11 cellular contexts compared by ENCODE assay signal in the genomic region with DNA sequence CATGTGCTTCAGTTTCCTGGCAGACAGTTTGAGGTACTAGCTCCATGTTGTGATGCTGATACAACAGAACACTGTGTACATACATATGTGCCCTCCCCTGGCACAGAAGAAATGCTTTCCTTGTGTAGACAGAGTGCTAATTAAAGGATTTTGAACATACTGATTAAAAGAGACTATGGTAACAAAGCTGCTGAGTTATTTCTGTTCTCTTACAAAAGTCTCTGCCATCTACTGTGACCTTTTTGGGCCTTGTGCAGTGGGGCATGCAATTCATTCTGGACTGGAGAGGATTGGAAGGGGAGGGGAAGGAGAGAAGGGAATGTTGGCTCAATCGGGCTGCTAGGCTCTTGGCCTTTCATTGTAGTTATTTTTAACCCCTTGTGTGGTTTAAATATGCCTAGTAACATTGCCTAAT. TPM values are rescaled to one million over a fixed set of nuclear protein-coding genes. Genes with fewer than 3 reads are reported as not detected.
DNase-seq lines count a peak whose midpoint lies in the region; ATAC-seq, FAIRE-seq and TF ChIP-seq lines count a peak whose summit lies in the region.
"Had no signal": no experiment of that assay in that cellular context is flagged by ENCODE, and none has a peak within 500 bp of the region (broad histone marks: within the 10 kb centered on the region; RNA-seq: fewer than 3 reads in every experiment).

No MANE protein-coding gene starts in this region.

- peaks cover 0 to 48% of the 10 kb centered on the region in 2 donors for H3K4me1 ChIP-seq in ascending aorta
- peaks cover 26% of the 10 kb centered on the region for H3K4me1 ChIP-seq in keratinocyte (ENCODE audit: control insufficient read depth, extremely low read depth, insufficient read depth, low read length)

- H3K36me3 ChIP-seq in ascending aorta (peaks cover 3 to 16% of the 10 kb centered on the region in 2 donors), keratinocyte (ENCODE audit: control insufficient read depth in 2 of 2, extremely low read depth in 1 of 2, insufficient read depth in 2 of 2, low read length in 2 of 2) (peaks cover 4 to 12% of the 10 kb centered on the region in 2 experiments)

- H3K36me3 Mint-ChIP-seq in HFFc6 (ENCODE audit: low read depth): peaks cover 59% of the 10 kb centered on the region

- H3K4me3 Mint-ChIP-seq in HFFc6: peak overlapping the region; percentile 29
- H3K4me3 Mint-ChIP-seq: activated B cell treated with CpG ODN at 0.5 μM for 24 hours, mesothelial cell of epicardium had no signal

- H3K9me3 ChIP-seq in ascending aorta (no peaks in the 10 kb centered on the region), keratinocyte (ENCODE audit: control insufficient read depth, low read depth, low read length) (no peaks in the 10 kb centered on the region)

- no peaks in the 10 kb centered on the region for H4K20me1 ChIP-seq in keratinocyte (ENCODE audit: control insufficient read depth, extremely low read depth, insufficient read depth, low read length)

- no peak for ATAC-seq in GM21390 (IDR thresholded peaks at IDR 0.05; ENCODE audit: unreplicated experiment)
- ATAC-seq in GM19455 (IDR thresholded peaks at IDR 0.05; ENCODE audit: unreplicated experiment): no peak

- dilution Hi-C loops in keratinocyte (cut with MboI; ENCODE audit: extremely low pct_ligation_motif_present, low sequenced_read_pairs): no loop called here

- TF ChIP-seq CTCF in HFFc6 (IDR thresholded peaks at IDR 0.05) (no peak), ascending aorta (IDR thresholded peaks at IDR 0.05) (no peak), keratinocyte (optimal IDR thresholded peaks at IDR 0.05 in 1 of 3, IDR thresholded peaks at IDR 0.05 in 1 of 3, conservative IDR thresholded peaks at IDR 0.05 in 1 of 3; ENCODE audit: extremely low read depth in 1 of 3, insufficient read depth in 2 of 3, low read length in 3 of 3) (no peak)

- H3K27me3 ChIP-seq in ascending aorta (no peaks in the 10 kb centered on the region), keratinocyte (ENCODE audit: control insufficient read depth, extremely low read depth, insufficient read depth, low read length) (no peaks in the 10 kb centered on the region)

- H3K79me2 ChIP-seq in keratinocyte (ENCODE audit: control insufficient read depth, insufficient read depth, low read length): peaks cover 95% of the 10 kb centered on the region

- H3K4me3 ChIP-seq in ascending aorta (peak overlapping the region; percentile 16 to 100), keratinocyte (ENCODE audit: control insufficient read depth in 2 of 3, extremely low read depth in 1 of 3, insufficient read depth in 2 of 3, low read depth in 1 of 3, low read length in 3 of 3) (peak overlapping the region in 1 of 3 experiments; percentile 23)

- H2AFZ ChIP-seq in keratinocyte (ENCODE audit: control insufficient read depth, low read length): no peak overlapping the region

- FAIRE-seq in keratinocyte (lab: Jason Lieb, UNC): peak; percentile 63
- FAIRE-seq in frontal cortex (lab: Jason Lieb, UNC): no peak

- peaks cover 2% of the 10 kb centered on the region for H3K9me1 ChIP-seq in keratinocyte (ENCODE audit: control insufficient read depth, extremely low read depth, insufficient read depth, low read length)

- no peaks in the 10 kb centered on the region for H3K27me3 Mint-ChIP-seq in HFFc6 (ENCODE audit: insufficient read depth)
- H3K27me3 Mint-ChIP-seq: activated B cell treated with CpG ODN at 0.5 μM for 24 hours had no signal

- DNase-seq in HFFc6 (no peak), ascending aorta (ENCODE audit: low spot score in 2 of 2) (no peak), keratinocyte (ENCODE audit: low read depth, low spot score) (no peak), substantia nigra (lab: John Stamatoyannopoulos, UW) (peak in 10 of 49 donors; percentile 1 to 35 (median 6)), frontal cortex (ENCODE audit: low spot score in 2 of 2) (no peak), MV-4-11 (lab: John Stamatoyannopoulos, UW) (no peak)
- DNase-seq: activated B cell treated with CpG ODN at 0.5 μM for 24 hours, NCI-H1930 had no signal

- H3K27ac ChIP-seq in ascending aorta (peak overlapping the region; percentile 4 to 65), keratinocyte (ENCODE audit: control insufficient read depth, insufficient read depth, low read length) (no peak overlapping the region), substantia nigra (ENCODE audit: low read depth, low read length, poor library complexity, severe bottlenecking) (peak overlapping the region; percentile 50)

- H3K9me3 Mint-ChIP-seq in HFFc6: no peaks in the 10 kb centered on the region
- H3K9me3 Mint-ChIP-seq: activated B cell treated with CpG ODN at 0.5 μM for 24 hours, mesothelial cell of epicardium had no signal

- peak overlapping the region; percentile 57 for H3K4me2 ChIP-seq in keratinocyte (ENCODE audit: control insufficient read depth, extremely low read depth, insufficient read depth, low read depth, low read length)

- no peak overlapping the region for H3K9ac ChIP-seq in keratinocyte (ENCODE audit: control insufficient read depth, extremely low read depth, insufficient read depth, low read length)

- H3K27ac Mint-ChIP-seq in HFFc6: peak overlapping the region; percentile 47
- H3K27ac Mint-ChIP-seq: activated B cell treated with CpG ODN at 0.5 μM for 24 hours had no signal

- peaks cover 93% of the 10 kb centered on the region for H3K4me1 Mint-ChIP-seq in HFFc6 (ENCODE audit: low read depth)

- intact Hi-C loops in ascending aorta (cut with DNase I): loop anchor here (5.0 to 10.0 kb wide), 3 partner anchors 50 to 1087 kb away; partner anchors contain the start of gene UNC5C

RNA-seq across cellular contexts. Expression of gene PDLIM5, which starts 6.0 kb away (rescaled TPM):
- total RNA-seq in HFFc6 (2021; fragmentation: NEBNext Ultra II Directional; extraction: Animal tissue kit (Norgen Biotek cat#: 25700)): 100 to 1,000 TPM; 152 to 240 (median 171) TPM
- total RNA-seq in ascending aorta (103 TPM), frontal cortex (20.0 TPM)
- polyA plus RNA-seq in keratinocyte: 112 to 123 TPM (median 121 TPM) in 3 replicates
- polyA plus RNA-seq in keratinocyte (2011; ENCODE audit: low read depth): 70.2 TPM
- 86.5 and 117 TPM in 2 replicates for polyA plus RNA-seq in keratinocyte (2011; cell fraction: cytosol; rRNA removed)
- 138 and 152 TPM in 2 replicates for polyA plus RNA-seq in keratinocyte (2011; cell fraction: nucleus; rRNA removed)
- polyA plus RNA-seq in keratinocyte (2012; ENCODE audit: low replicate concordance): 42.5 and 63.4 TPM in 2 replicates
- polyA minus RNA-seq in keratinocyte: 185 to 420 TPM (median 373 TPM) in 3 replicates
- 88.2 TPM for polyA minus RNA-seq in keratinocyte (2011; cell fraction: cytosol; rRNA and poly(A)+ RNA removed)
- polyA minus RNA-seq in keratinocyte (2011; cell fraction: nucleus; rRNA and poly(A)+ RNA removed): 164 and 306 TPM in 2 replicates
